ENCODE assay signal across 15 cellular contexts in the genomic region with DNA sequence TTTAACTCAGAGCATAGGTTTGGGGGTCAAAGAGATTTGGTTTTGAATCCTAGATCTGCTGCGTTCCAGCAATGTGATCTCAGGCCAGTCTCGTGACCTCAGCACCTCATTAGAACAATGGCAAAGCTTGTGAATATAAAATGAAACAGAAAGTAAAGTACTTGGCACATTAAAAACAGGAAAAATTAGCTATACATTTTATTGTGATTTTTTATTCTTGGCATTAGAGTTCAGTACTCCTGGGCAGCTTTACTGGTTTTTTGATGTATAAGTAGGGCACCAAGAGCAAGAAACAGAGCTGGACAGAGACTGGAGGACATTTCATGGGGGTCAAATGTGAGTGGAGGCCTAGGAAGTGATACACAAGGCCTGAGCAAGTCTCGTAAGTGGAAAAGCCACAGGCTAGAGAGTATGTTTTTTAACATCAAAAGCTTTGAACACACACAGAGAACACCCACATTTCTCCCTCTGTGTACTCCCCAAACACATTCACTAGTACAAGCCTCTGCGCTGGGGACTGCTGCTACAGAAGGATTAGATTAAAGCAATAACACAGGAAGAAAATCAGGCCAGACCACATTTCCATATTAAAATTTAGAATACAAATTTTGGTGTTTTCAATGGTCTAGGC.
A peak's percentile ranks its signal among the peaks of the same experiment; 100 is the strongest.
DNase-seq lines count a peak whose midpoint lies in the region; ATAC-seq, FAIRE-seq and TF ChIP-seq lines count a peak whose summit lies in the region.
"Had no signal": no experiment of that assay in that cellular context is flagged by ENCODE, and none has a peak within 500 bp of the region (broad histone marks: within the 10 kb centered on the region; RNA-seq: fewer than 3 reads in every experiment).

No MANE protein-coding gene starts in this region.

- no peak for ATAC-seq in HG02938 (IDR thresholded peaks at IDR 0.05; ENCODE audit: unreplicated experiment)
- ATAC-seq: left lung, Panc1 had no signal

- DNase-seq in Ammon's horn (ENCODE audit: low spot score) (peak; percentile 4), lung microvascular endothelial cell (ENCODE audit: low read depth in 2 of 2) (peak; percentile 57 to 74), posterior cingulate gyrus (no peak), GM12892 (ENCODE audit: insufficient read length) (no peak)
- no peak for DNase-seq in CD8-positive, alpha-beta memory T cell
- no peak for DNase-seq in activated T-helper 1 cell treated with anti-CD3 and anti-CD28 coated beads, Interleukin-12 subunit alpha, Interleukin-12 subunit beta, Interleukin-2, Interleukin-4 antibody, amounts not matched to agents 30 ng/mL and 10 ng/mL and 1 ng/mL, durations not matched to agents 14 hours and 24 hours and 36 hours (ENCODE audit: low spot score)
- DNase-seq in stimulated activated CD4-positive, alpha-beta T cell treated with anti-CD3 and anti-CD28 coated beads, Interleukin-2, amount 100 ng/mL, for 48 hours = no peak
- DNase-seq: DMS53; dorsolateral prefrontal cortex; left lung; NCI-H774; stimulated activated CD4-positive, alpha-beta T cell treated with anti-CD3 and anti-CD28 coated beads, Interleukin-2, amount 100 ng/mL, for 24 hours had no signal

- peaks cover 10 to 18% (median 14%) of the 10 kb centered on the region in 3 donors for H3K4me1 Mint-ChIP-seq in CD8-positive, alpha-beta memory T cell
- H3K4me1 Mint-ChIP-seq in activated T-helper 1 cell treated with anti-CD3 and anti-CD28 coated beads, Interleukin-12 subunit alpha, Interleukin-12 subunit beta, Interleukin-2, Interleukin-4 antibody, amounts not matched to agents 30 ng/mL and 10 ng/mL and 1 ng/mL, durations not matched to agents 14 hours and 24 hours and 36 hours (ENCODE audit: low read depth) = peaks cover 29% of the 10 kb centered on the region
- H3K4me1 Mint-ChIP-seq: brain had no signal

- no peaks in the 10 kb centered on the region for H3K36me3 ChIP-seq in CD8-positive, alpha-beta memory T cell (ENCODE audit: insufficient read depth, low read length)
- H3K36me3 ChIP-seq: left lung had no signal

- H3K4me1 ChIP-seq in CD8-positive, alpha-beta memory T cell (ENCODE audit: insufficient read depth, low read length) = peaks cover 10% of the 10 kb centered on the region
- H3K4me1 ChIP-seq: left lung had no signal

- no peaks in the 10 kb centered on the region for H3K27me3 ChIP-seq in CD8-positive, alpha-beta memory T cell (ENCODE audit: insufficient read depth, low read length, poor library complexity, severe bottlenecking)
- H3K27me3 ChIP-seq: left lung had no signal

- peak overlapping the region in 7 of 8 donors; percentile 59 to 89 (median 75) for H3K27ac Mint-ChIP-seq in CD8-positive, alpha-beta memory T cell
- peak overlapping the region; percentile 80 for H3K27ac Mint-ChIP-seq in activated T-helper 1 cell treated with anti-CD3 and anti-CD28 coated beads, Interleukin-12 subunit alpha, Interleukin-12 subunit beta, Interleukin-2, Interleukin-4 antibody, amounts not matched to agents 30 ng/mL and 10 ng/mL and 1 ng/mL, durations not matched to agents 14 hours and 24 hours and 36 hours
- H3K27ac Mint-ChIP-seq: brain had no signal

- peaks cover 1 to 4% of the 10 kb centered on the region in 2 donors for H3K27me3 Mint-ChIP-seq in CD8-positive, alpha-beta memory T cell
- peaks cover 2% of the 10 kb centered on the region for H3K27me3 Mint-ChIP-seq in activated T-helper 1 cell treated with anti-CD3 and anti-CD28 coated beads, Interleukin-12 subunit alpha, Interleukin-12 subunit beta, Interleukin-2, Interleukin-4 antibody, amounts not matched to agents 30 ng/mL and 10 ng/mL and 1 ng/mL, durations not matched to agents 14 hours and 24 hours and 36 hours (ENCODE audit: insufficient read depth)
- H3K27me3 Mint-ChIP-seq: brain had no signal

- FAIRE-seq in GM12892 (lab: Jason Lieb, UNC) = no peak

- CTCF ChIA-PET in CD8-positive, alpha-beta memory T cell (lab: Charles Lee) = no interaction called here

- H3K4me3 Mint-ChIP-seq in CD8-positive, alpha-beta memory T cell = peak overlapping the region in 5 of 7 donors; percentile 4 to 76 (median 52)
- H3K4me3 Mint-ChIP-seq in activated T-helper 1 cell treated with anti-CD3 and anti-CD28 coated beads, Interleukin-12 subunit alpha, Interleukin-12 subunit beta, Interleukin-2, Interleukin-4 antibody, amounts not matched to agents 30 ng/mL and 10 ng/mL and 1 ng/mL, durations not matched to agents 14 hours and 24 hours and 36 hours = peak overlapping the region; percentile 46
- H3K4me3 Mint-ChIP-seq: brain had no signal

- peaks cover 0 to 4% (median 1%) of the 10 kb centered on the region in 3 donors for H3K36me3 Mint-ChIP-seq in CD8-positive, alpha-beta memory T cell
- H3K36me3 Mint-ChIP-seq in activated T-helper 1 cell treated with anti-CD3 and anti-CD28 coated beads, Interleukin-12 subunit alpha, Interleukin-12 subunit beta, Interleukin-2, Interleukin-4 antibody, amounts not matched to agents 30 ng/mL and 10 ng/mL and 1 ng/mL, durations not matched to agents 14 hours and 24 hours and 36 hours (ENCODE audit: low read depth) = peaks cover 3% of the 10 kb centered on the region
- H3K36me3 Mint-ChIP-seq: brain had no signal

- peaks cover 0 to 2% (median 0%) of the 10 kb centered on the region in 5 donors for H3K9me3 Mint-ChIP-seq in CD8-positive, alpha-beta memory T cell
- H3K9me3 Mint-ChIP-seq in activated T-helper 1 cell treated with anti-CD3 and anti-CD28 coated beads, Interleukin-12 subunit alpha, Interleukin-12 subunit beta, Interleukin-2, Interleukin-4 antibody, amounts not matched to agents 30 ng/mL and 10 ng/mL and 1 ng/mL, durations not matched to agents 14 hours and 24 hours and 36 hours = no peaks in the 10 kb centered on the region
- H3K9me3 Mint-ChIP-seq: brain had no signal

- intact Hi-C loops in activated T-helper 1 cell treated with anti-CD3 and anti-CD28 coated beads, Interleukin-12 subunit alpha, Interleukin-12 subunit beta, Interleukin-2, Interleukin-4 antibody, amounts not matched to agents 30 ng/mL and 10 ng/mL and 1 ng/mL, durations not matched to agents 14 hours and 24 hours and 36 hours (cut with micrococcal nuclease) = loop anchor here (1.0 kb wide), 1 partner anchor 16 kb away; no protein-coding TSS in a partner anchor
- intact Hi-C loops in posterior cingulate gyrus (cut with DNase I) = no loop called here

- H3K27ac ChIP-seq in CD8-positive, alpha-beta memory T cell (ENCODE audit: low read depth, low read length) = no peak overlapping the region
- H3K27ac ChIP-seq: dorsolateral prefrontal cortex, left lung had no signal

- TF ChIP-seq POLR2A in GM12892 (IDR thresholded peaks at IDR 0.05; ENCODE audit: low read depth, low read length) = no peak

- peak overlapping the region; percentile 20 for H3K4me3 ChIP-seq in CD8-positive, alpha-beta memory T cell (ENCODE audit: low read length)
- H3K4me3 ChIP-seq: left lung had no signal

- POLR2A ChIA-PET in CD8-positive, alpha-beta memory T cell (lab: Charles Lee) = no interaction called here

- H3K9me3 ChIP-seq in CD8-positive, alpha-beta memory T cell (ENCODE audit: low read length) = no peaks in the 10 kb centered on the region
- H3K9me3 ChIP-seq: left lung had no signal

Comparison
In these comparisons a context has a peak if more than half of its experiments do, and no peak if none do; other contexts are left out.
1. DNase-seq: peak in Ammon's horn (single experiment) and lung microvascular endothelial cell (2 of 2); none in CD8-positive, alpha-beta memory T cell (0 of 5), activated T-helper 1 cell treated with anti-CD3 and anti-CD28 coated beads, Interleukin-12 subunit alpha, Interleukin-12 subunit beta, Interleukin-2, Interleukin-4 antibody, amounts not matched to agents 30 ng/mL and 10 ng/mL and 1 ng/mL, durations not matched to agents 14 hours and 24 hours and 36 hours (single experiment), posterior cingulate gyrus (0 of 10), GM12892 (single experiment) and stimulated activated CD4-positive, alpha-beta T cell treated with anti-CD3 and anti-CD28 coated beads, Interleukin-2, amount 100 ng/mL, for 48 hours (0 of 2).